ENCODE assay signal across 8 cellular contexts in genomic region chr6:28137458-28138020, GRCh38. TPM values are rescaled to one million over a fixed set of nuclear protein-coding genes. Genes with fewer than 3 reads are reported as not detected.
DNase-seq lines count a peak whose midpoint lies in the region; ATAC-seq and TF ChIP-seq lines count a peak whose summit lies in the region.

No MANE protein-coding gene starts in this region.

- H3K36me3 ChIP-seq in CD8-positive, alpha-beta T cell (ENCODE audit: insufficient read depth, low read length): no peaks in the 10 kb centered on the region
- H3K36me3 ChIP-seq in gastrocnemius medialis: no peaks in the 10 kb centered on the region

- peak overlapping the region; percentile 99 for H3K27ac Mint-ChIP-seq in CD8-positive, alpha-beta T cell
- H3K27ac Mint-ChIP-seq in activated naive CD8-positive, alpha-beta T cell: peak overlapping the region; percentile 98

- no peaks in the 10 kb centered on the region for H3K9me3 ChIP-seq in CD8-positive, alpha-beta T cell (ENCODE audit: low read length)
- no peaks in the 10 kb centered on the region for H3K9me3 ChIP-seq in gastrocnemius medialis

- no peak for TF ChIP-seq CTCF in CD8-positive, alpha-beta T cell (IDR thresholded peaks at IDR 0.05)
- no peak for TF ChIP-seq CTCF in gastrocnemius medialis (IDR thresholded peaks at IDR 0.05 in 4 of 5, conservative IDR thresholded peaks at IDR 0.05 in 1 of 5)

- no peaks in the 10 kb centered on the region for H3K9me3 Mint-ChIP-seq in CD8-positive, alpha-beta T cell
- no peaks in the 10 kb centered on the region for H3K9me3 Mint-ChIP-seq in activated naive CD8-positive, alpha-beta T cell (ENCODE audit: low read depth)

- no peaks in the 10 kb centered on the region for H3K27me3 Mint-ChIP-seq in CD8-positive, alpha-beta T cell (ENCODE audit: low read depth)
- H3K27me3 Mint-ChIP-seq in activated naive CD8-positive, alpha-beta T cell: no peaks in the 10 kb centered on the region

- peak overlapping the region; percentile 88 for H3K4me3 ChIP-seq in CD8-positive, alpha-beta T cell (ENCODE audit: low read depth, low read length)
- H3K4me3 ChIP-seq in gastrocnemius medialis: peak overlapping the region; percentile 81 to 99 (median 98)

- H3K27ac ChIP-seq in CD8-positive, alpha-beta T cell (ENCODE audit: low read depth, low read length): peak overlapping the region; percentile 87
- H3K27ac ChIP-seq in gastrocnemius medialis: peak overlapping the region; percentile 90 to 97 (median 92)

- peaks cover 33% of the 10 kb centered on the region for H3K4me1 ChIP-seq in CD8-positive, alpha-beta T cell (ENCODE audit: insufficient read depth, low read length)
- H3K4me1 ChIP-seq in gastrocnemius medialis: peaks cover 20 to 23% of the 10 kb centered on the region in 2 donors

- peaks cover 33% of the 10 kb centered on the region for H3K36me3 Mint-ChIP-seq in CD8-positive, alpha-beta T cell
- no peaks in the 10 kb centered on the region for H3K36me3 Mint-ChIP-seq in activated naive CD8-positive, alpha-beta T cell

- peak; percentile 43 for ATAC-seq in CD8-positive, alpha-beta T cell
- ATAC-seq in GM21447 (IDR thresholded peaks at IDR 0.05; ENCODE audit: unreplicated experiment) (peak; percentile 36), gastrocnemius medialis (no peak), HG03025 (IDR thresholded peaks at IDR 0.05; ENCODE audit: low FRiP score, unreplicated experiment) (no peak), HG03039 (IDR thresholded peaks at IDR 0.05; ENCODE audit: unreplicated experiment) (no peak)

- TF ChIP-seq POLR2A in gastrocnemius medialis (IDR thresholded peaks at IDR 0.05): no peak

- intact Hi-C loops in CD8-positive, alpha-beta T cell (cut with DNase I, micrococcal nuclease): loop anchor here (1.0 to 5.0 kb wide), 9 partner anchors 57 to 960 kb away; partner anchors contain the start of genes ZSCAN26 (in 2 of the 2), ZKSCAN3 (in 1 of the 2), ZNF165 (in 1 of the 2) and ZSCAN12 (in 1 of the 2)
- intact Hi-C loops in gastrocnemius medialis (cut with DNase I; ENCODE audit: low total_unique reads): loop anchor here (2.0 to 5.0 kb wide), 5 partner anchors 35 to 665 kb away; partner anchors contain the start of genes ZNF165, ZNF184 and ZSCAN9

- peak in 2 of 7 experiments; percentile 3 to 24 for DNase-seq in CD8-positive, alpha-beta T cell
- DNase-seq in NCI-H748 treated with DMSO at 0.1 percent for 48 hours (lab: John Stamatoyannopoulos, UW) (peak; percentile 14), hippocampal formation (lab: John Stamatoyannopoulos, UW) (peak; percentile 6 to 61), gastrocnemius medialis (no peak)

- POLR2A ChIA-PET in CD8-positive, alpha-beta T cell (lab: Charles Lee): interaction anchor here (0.6 to 2.5 kb wide), 6 partner anchors 9 to 1933 kb away, joined by 3 to 11 read pairs (median 4); partner anchors contain the start of genes ZSCAN16 and ZSCAN26

- in situ Hi-C loops in gastrocnemius medialis (cut with MboI; ENCODE audit: low sequenced_read_pairs in 4 of 4): loop anchor here (10.0 to 25.0 kb wide), 4 partner anchors 53 to 217 kb away; partner anchors contain the start of genes ZSCAN26 (in 2 of the 4), NKAPL (in 1 of the 4), ZKSCAN4 (in 1 of the 4) and ZNF165 (in 1 of the 4)

- H3K27me3 ChIP-seq in CD8-positive, alpha-beta T cell (ENCODE audit: insufficient read depth, low read length): no peaks in the 10 kb centered on the region
- H3K27me3 ChIP-seq in gastrocnemius medialis: no peaks in the 10 kb centered on the region

- peaks cover 75% of the 10 kb centered on the region for H3K4me1 Mint-ChIP-seq in CD8-positive, alpha-beta T cell (ENCODE audit: low read depth)
- H3K4me1 Mint-ChIP-seq in activated naive CD8-positive, alpha-beta T cell (ENCODE audit: low read depth): peaks cover 80% of the 10 kb centered on the region

- H3K4me3 Mint-ChIP-seq in CD8-positive, alpha-beta T cell: peak overlapping the region; percentile 94
- H3K4me3 Mint-ChIP-seq in activated naive CD8-positive, alpha-beta T cell: peak overlapping the region; percentile 98

- CTCF ChIA-PET in CD8-positive, alpha-beta T cell (lab: Charles Lee): interaction anchor here (1.1 to 1.4 kb wide), 3 partner anchors 27 to 218 kb away, joined by 3 to 6 read pairs (median 3); no protein-coding TSS in a partner anchor

RNA-seq across cellular contexts. Expression of gene ZKSCAN8, which starts 4.1 kb away (rescaled TPM):
- total RNA-seq in CD8-positive, alpha-beta T cell: 10 to 100 TPM; 22.9 to 24.3 TPM
- total RNA-seq in gastrocnemius medialis: 10 to 100 TPM in 1 of 4 donors, 1 to 10 TPM in 3; 6.6 to 10.4 (median 8.9) TPM

RNA-seq across cellular contexts. Expression of gene ZSCAN16, which starts 13.1 kb away (rescaled TPM):
- total RNA-seq in CD8-positive, alpha-beta T cell: 1 to 10 TPM; 5.2 to 6.0 TPM
- total RNA-seq in gastrocnemius medialis: 1 to 10 TPM; 1.8 to 4.2 (median 3.4) TPM

RNA-seq across cellular contexts. Expression of gene ZNF165, which starts 57.2 kb away (rescaled TPM):
- 1 to 10 TPM; 4.9 to 5.6 TPM for total RNA-seq in CD8-positive, alpha-beta T cell
- under 1 TPM in 2 of 4 donors, not detected in 2; 0.55 to 0.61 TPM for total RNA-seq in gastrocnemius medialis

Comparison
In these comparisons a context has a peak if more than half of its experiments do, and no peak if none do; other contexts are left out.
1. ATAC-seq: peak in CD8-positive, alpha-beta T cell (single experiment) and GM21447 (single experiment); none in gastrocnemius medialis (0 of 2), HG03025 (single experiment) and HG03039 (single experiment).
2. DNase-seq: peak in NCI-H748 treated with DMSO at 0.1 percent for 48 hours (single experiment) and hippocampal formation (2 of 2); none in gastrocnemius medialis (0 of 2).